In genomic region chr5:125291447-125291846, GRCh38 we compare ENCODE assay signal across 1 cellular context.
TF ChIP-seq lines count a peak whose summit lies in the region.

No MANE protein-coding gene starts in this region.

TF ChIP-seq in GM23338, 12 proteins besides CTCF, POLR2A, EP300 and RAD21 (continued from another document):
- TF ChIP-seq, protein P1, sequence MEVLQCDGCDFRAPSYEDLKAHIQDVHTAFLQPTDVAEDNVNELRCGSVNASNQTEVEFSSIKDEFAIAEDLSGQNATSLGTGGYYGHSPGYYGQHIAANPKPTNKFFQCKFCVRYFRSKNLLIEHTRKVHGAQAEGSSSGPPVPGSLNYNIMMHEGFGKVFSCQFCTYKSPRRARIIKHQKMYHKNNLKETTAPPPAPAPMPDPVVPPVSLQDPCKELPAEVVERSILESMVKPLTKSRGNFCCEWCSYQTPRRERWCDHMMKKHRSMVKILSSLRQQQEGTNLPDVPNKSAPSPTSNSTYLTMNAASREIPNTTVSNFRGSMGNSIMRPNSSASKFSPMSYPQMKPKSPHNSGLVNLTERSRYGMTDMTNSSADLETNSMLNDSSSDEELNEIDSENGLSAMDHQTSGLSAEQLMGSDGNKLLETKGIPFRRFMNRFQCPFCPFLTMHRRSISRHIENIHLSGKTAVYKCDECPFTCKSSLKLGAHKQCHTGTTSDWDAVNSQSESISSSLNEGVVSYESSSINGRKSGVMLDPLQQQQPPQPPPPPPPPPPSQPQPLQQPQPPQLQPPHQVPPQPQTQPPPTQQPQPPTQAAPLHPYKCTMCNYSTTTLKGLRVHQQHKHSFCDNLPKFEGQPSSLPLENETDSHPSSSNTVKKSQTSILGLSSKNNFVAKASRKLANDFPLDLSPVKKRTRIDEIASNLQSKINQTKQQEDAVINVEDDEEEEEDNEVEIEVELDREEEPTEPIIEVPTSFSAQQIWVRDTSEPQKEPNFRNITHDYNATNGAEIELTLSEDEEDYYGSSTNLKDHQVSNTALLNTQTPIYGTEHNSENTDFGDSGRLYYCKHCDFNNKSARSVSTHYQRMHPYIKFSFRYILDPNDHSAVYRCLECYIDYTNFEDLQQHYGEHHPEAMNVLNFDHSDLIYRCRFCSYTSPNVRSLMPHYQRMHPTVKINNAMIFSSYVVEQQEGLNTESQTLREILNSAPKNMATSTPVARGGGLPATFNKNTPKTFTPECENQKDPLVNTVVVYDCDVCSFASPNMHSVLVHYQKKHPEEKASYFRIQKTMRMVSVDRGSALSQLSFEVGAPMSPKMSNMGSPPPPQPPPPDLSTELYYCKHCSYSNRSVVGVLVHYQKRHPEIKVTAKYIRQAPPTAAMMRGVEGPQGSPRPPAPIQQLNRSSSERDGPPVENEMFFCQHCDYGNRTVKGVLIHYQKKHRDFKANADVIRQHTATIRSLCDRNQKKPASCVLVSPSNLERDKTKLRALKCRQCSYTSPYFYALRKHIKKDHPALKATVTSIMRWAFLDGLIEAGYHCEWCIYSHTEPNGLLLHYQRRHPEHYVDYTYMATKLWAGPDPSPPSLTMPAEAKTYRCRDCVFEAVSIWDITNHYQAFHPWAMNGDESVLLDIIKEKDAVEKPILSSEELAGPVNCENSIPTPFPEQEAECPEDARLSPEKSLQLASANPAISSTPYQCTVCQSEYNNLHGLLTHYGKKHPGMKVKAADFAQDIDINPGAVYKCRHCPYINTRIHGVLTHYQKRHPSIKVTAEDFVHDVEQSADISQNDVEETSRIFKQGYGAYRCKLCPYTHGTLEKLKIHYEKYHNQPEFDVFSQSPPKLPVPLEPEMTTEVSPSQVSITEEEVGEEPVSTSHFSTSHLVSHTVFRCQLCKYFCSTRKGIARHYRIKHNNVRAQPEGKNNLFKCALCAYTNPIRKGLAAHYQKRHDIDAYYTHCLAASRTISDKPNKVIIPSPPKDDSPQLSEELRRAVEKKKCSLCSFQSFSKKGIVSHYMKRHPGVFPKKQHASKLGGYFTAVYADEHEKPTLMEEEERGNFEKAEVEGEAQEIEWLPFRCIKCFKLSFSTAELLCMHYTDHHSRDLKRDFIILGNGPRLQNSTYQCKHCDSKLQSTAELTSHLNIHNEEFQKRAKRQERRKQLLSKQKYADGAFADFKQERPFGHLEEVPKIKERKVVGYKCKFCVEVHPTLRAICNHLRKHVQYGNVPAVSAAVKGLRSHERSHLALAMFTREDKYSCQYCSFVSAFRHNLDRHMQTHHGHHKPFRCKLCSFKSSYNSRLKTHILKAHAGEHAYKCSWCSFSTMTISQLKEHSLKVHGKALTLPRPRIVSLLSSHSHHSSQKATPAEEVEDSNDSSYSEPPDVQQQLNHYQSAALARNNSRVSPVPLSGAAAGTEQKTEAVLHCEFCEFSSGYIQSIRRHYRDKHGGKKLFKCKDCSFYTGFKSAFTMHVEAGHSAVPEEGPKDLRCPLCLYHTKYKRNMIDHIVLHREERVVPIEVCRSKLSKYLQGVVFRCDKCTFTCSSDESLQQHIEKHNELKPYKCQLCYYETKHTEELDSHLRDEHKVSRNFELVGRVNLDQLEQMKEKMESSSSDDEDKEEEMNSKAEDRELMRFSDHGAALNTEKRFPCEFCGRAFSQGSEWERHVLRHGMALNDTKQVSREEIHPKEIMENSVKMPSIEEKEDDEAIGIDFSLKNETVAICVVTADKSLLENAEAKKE (CRISPR knock-in tag; IDR thresholded peaks at IDR 0.05): no peak
- TF ChIP-seq EZH2 (IDR thresholded peaks at IDR 0.05; ENCODE audit: low read depth, unreplicated experiment): no peak
- no peak for TF ChIP-seq EZH2phosphoT487 (IDR thresholded peaks at IDR 0.05; ENCODE audit: unreplicated experiment)
- TF ChIP-seq ZNF114 (CRISPR knock-in tag; IDR thresholded peaks at IDR 0.05): no peak
- TF ChIP-seq, protein P2, sequence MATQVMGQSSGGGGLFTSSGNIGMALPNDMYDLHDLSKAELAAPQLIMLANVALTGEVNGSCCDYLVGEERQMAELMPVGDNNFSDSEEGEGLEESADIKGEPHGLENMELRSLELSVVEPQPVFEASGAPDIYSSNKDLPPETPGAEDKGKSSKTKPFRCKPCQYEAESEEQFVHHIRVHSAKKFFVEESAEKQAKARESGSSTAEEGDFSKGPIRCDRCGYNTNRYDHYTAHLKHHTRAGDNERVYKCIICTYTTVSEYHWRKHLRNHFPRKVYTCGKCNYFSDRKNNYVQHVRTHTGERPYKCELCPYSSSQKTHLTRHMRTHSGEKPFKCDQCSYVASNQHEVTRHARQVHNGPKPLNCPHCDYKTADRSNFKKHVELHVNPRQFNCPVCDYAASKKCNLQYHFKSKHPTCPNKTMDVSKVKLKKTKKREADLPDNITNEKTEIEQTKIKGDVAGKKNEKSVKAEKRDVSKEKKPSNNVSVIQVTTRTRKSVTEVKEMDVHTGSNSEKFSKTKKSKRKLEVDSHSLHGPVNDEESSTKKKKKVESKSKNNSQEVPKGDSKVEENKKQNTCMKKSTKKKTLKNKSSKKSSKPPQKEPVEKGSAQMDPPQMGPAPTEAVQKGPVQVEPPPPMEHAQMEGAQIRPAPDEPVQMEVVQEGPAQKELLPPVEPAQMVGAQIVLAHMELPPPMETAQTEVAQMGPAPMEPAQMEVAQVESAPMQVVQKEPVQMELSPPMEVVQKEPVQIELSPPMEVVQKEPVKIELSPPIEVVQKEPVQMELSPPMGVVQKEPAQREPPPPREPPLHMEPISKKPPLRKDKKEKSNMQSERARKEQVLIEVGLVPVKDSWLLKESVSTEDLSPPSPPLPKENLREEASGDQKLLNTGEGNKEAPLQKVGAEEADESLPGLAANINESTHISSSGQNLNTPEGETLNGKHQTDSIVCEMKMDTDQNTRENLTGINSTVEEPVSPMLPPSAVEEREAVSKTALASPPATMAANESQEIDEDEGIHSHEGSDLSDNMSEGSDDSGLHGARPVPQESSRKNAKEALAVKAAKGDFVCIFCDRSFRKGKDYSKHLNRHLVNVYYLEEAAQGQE (IDR thresholded peaks at IDR 0.05; ENCODE audit: unreplicated experiment): no peak
- no peak for TF ChIP-seq NANOG (IDR thresholded peaks at IDR 0.05; ENCODE audit: borderline replicate concordance)
- TF ChIP-seq CREB1 (CRISPR knock-in tag; IDR thresholded peaks at IDR 0.05; ENCODE audit: low read depth): no peak
- no peak for TF ChIP-seq STAT1 (IDR thresholded peaks at IDR 0.05; ENCODE audit: unreplicated experiment)
- TF ChIP-seq JUNB (IDR thresholded peaks at IDR 0.05; ENCODE audit: unreplicated experiment): no peak
- no peak for TF ChIP-seq ZNF331 (CRISPR knock-in tag; IDR thresholded peaks at IDR 0.05; ENCODE audit: low read depth)
- TF ChIP-seq POLR2AphosphoS5 (IDR thresholded peaks at IDR 0.05; ENCODE audit: low read depth): no peak
TF ChIP-seq in GM23338: peak in this region for 0.
